In the genomic region with DNA sequence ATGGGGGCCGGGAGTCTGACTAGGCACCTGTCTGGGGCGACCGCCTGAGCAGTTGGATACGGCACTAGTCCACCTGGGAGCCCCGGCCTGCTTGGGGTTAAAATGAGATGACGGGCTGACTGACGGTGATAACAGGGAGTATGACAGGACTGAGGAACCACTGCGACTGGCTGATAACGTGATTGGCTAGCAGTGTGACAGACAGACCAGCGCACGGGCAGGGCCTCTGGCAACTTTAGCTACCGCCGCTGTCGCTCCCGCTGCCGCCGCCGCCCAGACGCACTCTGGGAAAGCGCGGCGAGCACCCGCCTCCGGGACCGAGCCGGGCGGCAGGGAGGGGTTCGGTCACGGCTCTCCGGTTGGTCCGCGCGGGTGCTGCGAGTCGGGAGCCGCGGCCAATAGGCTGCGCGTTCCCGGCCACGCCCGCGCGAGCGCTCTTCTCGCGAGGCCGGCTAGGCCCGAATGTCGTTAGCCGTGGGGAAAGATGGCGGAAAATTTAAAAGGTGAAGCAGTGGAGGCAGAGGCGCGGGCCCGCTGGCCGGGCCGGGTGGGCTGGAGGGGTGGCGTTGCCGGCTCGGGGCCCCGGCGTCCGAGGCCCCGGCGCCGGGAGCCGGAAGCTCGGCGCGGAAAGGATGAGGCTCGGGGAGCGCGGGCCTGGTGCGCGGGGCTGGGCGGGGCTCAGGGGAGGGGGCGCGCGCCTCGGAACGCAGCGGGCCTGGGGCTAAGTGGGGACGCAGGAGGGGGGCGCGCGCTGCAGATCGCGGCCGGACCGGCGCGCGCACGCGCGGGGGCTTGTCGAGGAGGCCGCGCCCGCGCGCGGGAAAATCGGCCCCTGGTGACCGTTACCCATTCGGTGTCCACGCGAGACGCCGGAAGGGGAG, we compare ENCODE assay signal across 8 cellular contexts. TPM values are rescaled to one million over a fixed set of nuclear protein-coding genes. Genes with fewer than 3 reads are reported as not detected.
DNase-seq lines count a peak whose midpoint lies in the region; ATAC-seq and TF ChIP-seq lines count a peak whose summit lies in the region.

A gene with protein sequence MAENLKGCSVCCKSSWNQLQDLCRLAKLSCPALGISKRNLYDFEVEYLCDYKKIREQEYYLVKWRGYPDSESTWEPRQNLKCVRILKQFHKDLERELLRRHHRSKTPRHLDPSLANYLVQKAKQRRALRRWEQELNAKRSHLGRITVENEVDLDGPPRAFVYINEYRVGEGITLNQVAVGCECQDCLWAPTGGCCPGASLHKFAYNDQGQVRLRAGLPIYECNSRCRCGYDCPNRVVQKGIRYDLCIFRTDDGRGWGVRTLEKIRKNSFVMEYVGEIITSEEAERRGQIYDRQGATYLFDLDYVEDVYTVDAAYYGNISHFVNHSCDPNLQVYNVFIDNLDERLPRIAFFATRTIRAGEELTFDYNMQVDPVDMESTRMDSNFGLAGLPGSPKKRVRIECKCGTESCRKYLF (plus strand): TSS at position 434 of the 881 bp plus-strand sequence. CDS start 51 bp downstream, at position 485.

- H3K27me3 ChIP-seq in neutrophil: no peaks in the 10 kb centered on the region

- DNase-seq in NB4 (ENCODE audit: low read depth) (peak; percentile 92), SK-MEL-5 (ENCODE audit: low read depth, low spot score) (peak; percentile 85), foreskin melanocyte (peak; percentile 73), substantia nigra (lab: John Stamatoyannopoulos, UW) (peak; percentile 11 to 91 (median 73))
- peak; percentile 30 to 77 (median 48) for DNase-seq in activated naive CD4-positive, alpha-beta T cell (lab: John Stamatoyannopoulos, UW)

- peaks cover 31 to 50% of the 10 kb centered on the region in 2 experiments for H3K4me1 ChIP-seq in neutrophil (ENCODE audit: control insufficient read depth in 1 of 2, insufficient read depth in 1 of 2, low read depth in 1 of 2, low read length in 1 of 2)

- no peaks in the 10 kb centered on the region for H3K9me3 ChIP-seq in neutrophil

- TF ChIP-seq CTCF in NB4 (IDR thresholded peaks at IDR 0.05; ENCODE audit: low read depth, low read length) (no peak), neutrophil (IDR thresholded peaks at IDR 0.05) (peak; percentile 22)

- ATAC-seq in HG02571 (IDR thresholded peaks at IDR 0.05; ENCODE audit: unreplicated experiment): peak; percentile 86

- H3K27ac ChIP-seq in neutrophil (peak within 1 kb of the TSS; percentile 96), substantia nigra (ENCODE audit: low read depth, low read length, poor library complexity, severe bottlenecking) (peak within 1 kb of the TSS; percentile 90)

- peak; percentile 52 for TF ChIP-seq POLR2A in NB4 (IDR thresholded peaks at IDR 0.05; ENCODE audit: extremely low read depth, insufficient read length)

- peaks cover 2% of the 10 kb centered on the region for H3K36me3 ChIP-seq in neutrophil

- peak within 1 kb of the TSS; percentile 81 for H3K4me3 ChIP-seq in GM08714 (ENCODE audit: low read length)
- peak within 1 kb of the TSS; percentile 75 for H3K4me3 ChIP-seq in NB4 (ENCODE audit: low read depth, low read length)
- H3K4me3 ChIP-seq in neutrophil (ENCODE audit: low read depth in 1 of 2, low read length in 1 of 2): peak within 1 kb of the TSS; percentile 64 to 72

- in situ Hi-C loops in SK-MEL-5 (cut with HindIII; ENCODE audit: low pct_unique_long_range_greater_than_20kb, low sequenced_read_pairs): no loop called here

RNA-seq across cellular contexts. Expression of the gene that starts here (rescaled TPM):
- 6.5 and 6.9 TPM in 2 replicates for total RNA-seq in SK-MEL-5 (2014; rRNA removed; shearing (Covaris generic))
- polyA plus RNA-seq in SK-MEL-5 (2015; cell fraction: cytosol; rRNA removed): 13.8 and 17.9 TPM in 2 replicates
- polyA plus RNA-seq in SK-MEL-5 (2015; cell fraction: nucleus; rRNA removed): 21.4 and 34.1 TPM in 2 replicates

Comparison
In these comparisons a context has a peak if more than half of its experiments do, and no peak if none do; other contexts are left out.
1. Peak in every context shown above with its lines: DNase-seq, ATAC-seq, H3K4me3 ChIP-seq and H3K27ac ChIP-seq.